In genomic region chr17:19977360-19978205, GRCh38 we compare ENCODE assay signal across 8 cellular contexts. TPM values are rescaled to one million over a fixed set of nuclear protein-coding genes. Genes with fewer than 3 reads are reported as not detected.
DNase-seq lines count a peak whose midpoint lies in the region; TF ChIP-seq lines count a peak whose summit lies in the region.

A gene with protein sequence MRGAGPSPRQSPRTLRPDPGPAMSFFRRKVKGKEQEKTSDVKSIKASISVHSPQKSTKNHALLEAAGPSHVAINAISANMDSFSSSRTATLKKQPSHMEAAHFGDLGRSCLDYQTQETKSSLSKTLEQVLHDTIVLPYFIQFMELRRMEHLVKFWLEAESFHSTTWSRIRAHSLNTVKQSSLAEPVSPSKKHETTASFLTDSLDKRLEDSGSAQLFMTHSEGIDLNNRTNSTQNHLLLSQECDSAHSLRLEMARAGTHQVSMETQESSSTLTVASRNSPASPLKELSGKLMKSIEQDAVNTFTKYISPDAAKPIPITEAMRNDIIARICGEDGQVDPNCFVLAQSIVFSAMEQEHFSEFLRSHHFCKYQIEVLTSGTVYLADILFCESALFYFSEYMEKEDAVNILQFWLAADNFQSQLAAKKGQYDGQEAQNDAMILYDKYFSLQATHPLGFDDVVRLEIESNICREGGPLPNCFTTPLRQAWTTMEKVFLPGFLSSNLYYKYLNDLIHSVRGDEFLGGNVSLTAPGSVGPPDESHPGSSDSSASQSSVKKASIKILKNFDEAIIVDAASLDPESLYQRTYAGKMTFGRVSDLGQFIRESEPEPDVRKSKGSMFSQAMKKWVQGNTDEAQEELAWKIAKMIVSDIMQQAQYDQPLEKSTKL (minus strand): TSS chr17:19977828. CDS start chr17:19977679, 149 bp downstream.

- peaks cover 6% of the 10 kb centered on the region for H3K27me3 Mint-ChIP-seq in endothelial cell (ENCODE audit: unreplicated experiment)

- DNase-seq in COR-L47 (lab: John Stamatoyannopoulos, UW): peak; percentile 62
- DNase-seq in GM20000 (ENCODE audit: low spot score): peak; percentile 97
- peak; percentile 71 for DNase-seq in HT-29 (ENCODE audit: low spot score)
- DNase-seq in NOMO-1 treated with DMSO at 0.1 percent for 48 hours (lab: John Stamatoyannopoulos, UW; ENCODE audit: unreplicated experiment): peak; percentile 85
- DNase-seq in activated CD8-positive, alpha-beta memory T cell treated with anti-CD3 and anti-CD28 coated beads, Interleukin-2, amount 50 U/mL, for 1 hour (ENCODE audit: extremely low read depth): peak; percentile 75
- peak; percentile 94 for DNase-seq in endothelial cell (ENCODE audit: low spot score)
- peak; percentile 91 for DNase-seq in midbrain (lab: John Stamatoyannopoulos, UW)
- peak; percentile 89 for DNase-seq in stimulated activated CD8-positive, alpha-beta memory T cell treated with anti-CD3 and anti-CD28 coated beads, Interleukin-2, amount 100 ng/mL, for 1 hour (ENCODE audit: low read depth in 2 of 2)

- H3K4me1 Mint-ChIP-seq in endothelial cell (ENCODE audit: unreplicated experiment): peaks cover 12% of the 10 kb centered on the region

- H3K9me3 Mint-ChIP-seq in endothelial cell (ENCODE audit: unreplicated experiment): no peaks in the 10 kb centered on the region

- TF ChIP-seq CTCF in GM20000 (IDR thresholded peaks at IDR 0.05; ENCODE audit: extremely low read depth, missing control alignments): no peak
- TF ChIP-seq CTCF in endothelial cell (IDR thresholded peaks at IDR 0.05; ENCODE audit: unreplicated experiment): no peak

- H3K27ac Mint-ChIP-seq in endothelial cell (ENCODE audit: unreplicated experiment): peak within 1 kb of the TSS; percentile 99

- H3K36me3 Mint-ChIP-seq in endothelial cell (ENCODE audit: low read depth, unreplicated experiment): peaks cover 11% of the 10 kb centered on the region

- H3K4me3 Mint-ChIP-seq in endothelial cell (ENCODE audit: unreplicated experiment): peak within 1 kb of the TSS; percentile 96

RNA-seq across cellular contexts. Expression of the gene that starts here (rescaled TPM):
- total RNA-seq in HT-29 (2014; rRNA removed; shearing (Covaris generic)): 4.4 and 5.9 TPM in 2 replicates
- total RNA-seq in endothelial cell (ENCODE audit: unreplicated experiment): 26.9 TPM

Comparison
In these comparisons a context has a peak if more than half of its experiments do, and no peak if none do; other contexts are left out.
1. Peak in every context shown above with its lines: DNase-seq.